In genomic region chr10:95445837-95446347, GRCh38 we compare ENCODE assay signal across 9 cellular contexts.
DNase-seq lines count a peak whose midpoint lies in the region; ATAC-seq and TF ChIP-seq lines count a peak whose summit lies in the region.
"Had no signal": no experiment of that assay in that cellular context is flagged by ENCODE, and none has a peak within 500 bp of the region (broad histone marks: within the 10 kb centered on the region; RNA-seq: fewer than 3 reads in every experiment).

No MANE protein-coding gene starts in this region.

- H3K27ac Mint-ChIP-seq in activated B cell treated with CpG ODN at 0.5 μM for 24 hours (no peak overlapping the region), nephron (peak overlapping the region; percentile 20 to 86 (median 62))
- H3K27ac Mint-ChIP-seq: natural killer cell treated with Interleukin-12 subunit alpha and Interleukin-12 subunit beta and Interleukin-15 and Interleukin-18, amount 100 ng/mL, for 72 hours had no signal

- CTCF ChIA-PET in activated B cell treated with CpG ODN at 0.5 μM for 24 hours (lab: Charles Lee): interaction anchor here (1.1 to 2.6 kb wide), 5 partner anchors 10 to 312 kb away, joined by 3 to 10 read pairs (median 5); no protein-coding TSS in a partner anchor

- no peak overlapping the region for H3K4me3 Mint-ChIP-seq in activated B cell treated with CpG ODN at 0.5 μM for 24 hours
- H3K4me3 Mint-ChIP-seq in nephron: no peak overlapping the region
- H3K4me3 Mint-ChIP-seq: natural killer cell treated with Interleukin-12 subunit alpha and Interleukin-12 subunit beta and Interleukin-15 and Interleukin-18, amount 100 ng/mL, for 72 hours had no signal

- H3K27me3 Mint-ChIP-seq in activated B cell treated with CpG ODN at 0.5 μM for 24 hours (peaks cover 10% of the 10 kb centered on the region), nephron (ENCODE audit: low read depth) (no peaks in the 10 kb centered on the region)

- H3K4me3 ChIP-seq in fibroblast of pulmonary artery (replicated peaks; ENCODE audit: low read depth, low read length): no peak overlapping the region

- H3K9me3 Mint-ChIP-seq in activated B cell treated with CpG ODN at 0.5 μM for 24 hours: no peaks in the 10 kb centered on the region
- no peaks in the 10 kb centered on the region for H3K9me3 Mint-ChIP-seq in nephron
- H3K9me3 Mint-ChIP-seq: natural killer cell treated with Interleukin-12 subunit alpha and Interleukin-12 subunit beta and Interleukin-15 and Interleukin-18, amount 100 ng/mL, for 72 hours had no signal

- H3K4me1 Mint-ChIP-seq in activated B cell treated with CpG ODN at 0.5 μM for 24 hours (no peaks in the 10 kb centered on the region), nephron (peaks cover 49% of the 10 kb centered on the region)

- intact Hi-C loops in Right ventricle myocardium inferior (cut with DNase I): loop anchor here (2.0 kb wide), 2 partner anchors 17 to 29 kb away; no protein-coding TSS in a partner anchor
- intact Hi-C loops in cardiac septum (cut with DNase I): loop anchor here (2.0 kb wide), 3 partner anchors 35 to 115 kb away; partner anchors contain the start of gene SORBS1
- intact Hi-C loops in activated B cell treated with CpG ODN at 0.5 μM for 24 hours (cut with micrococcal nuclease): loop anchor here (1.0 kb wide), 3 partner anchors 16 to 313 kb away; no protein-coding TSS in a partner anchor

- ATAC-seq in Right ventricle myocardium inferior: peak; percentile 55
- ATAC-seq in HG02610 (IDR thresholded peaks at IDR 0.05; ENCODE audit: unreplicated experiment): peak; percentile 66
- ATAC-seq in activated B cell treated with CpG ODN at 0.5 μM for 24 hours (ENCODE audit: low read depth): peak; percentile 72
- no peak for ATAC-seq in GM21367 (IDR thresholded peaks at IDR 0.05; ENCODE audit: unreplicated experiment)

- TF ChIP-seq CTCF in activated B cell treated with CpG ODN at 0.5 μM for 24 hours (IDR thresholded peaks at IDR 0.05) (no peak), fibroblast of pulmonary artery (IDR thresholded peaks at IDR 0.05; ENCODE audit: low read length, missing control alignments) (peak; percentile 85), nephron (IDR thresholded peaks at IDR 0.05; ENCODE audit: unreplicated experiment in 3 of 3) (peak; percentile 72 to 76 (median 74))

- POLR2A ChIA-PET in activated B cell treated with CpG ODN at 0.5 μM for 24 hours (lab: Charles Lee): no interaction called here

- H3K36me3 Mint-ChIP-seq in activated B cell treated with CpG ODN at 0.5 μM for 24 hours (ENCODE audit: low read depth) (no peaks in the 10 kb centered on the region), nephron (ENCODE audit: low read depth) (no peaks in the 10 kb centered on the region)
- H3K36me3 Mint-ChIP-seq: natural killer cell treated with Interleukin-12 subunit alpha and Interleukin-12 subunit beta and Interleukin-15 and Interleukin-18, amount 100 ng/mL, for 72 hours had no signal

- DNase-seq in Right ventricle myocardium inferior (ENCODE audit: missing footprints) (no peak), cardiac septum (ENCODE audit: low spot score) (no peak), NCI-H1694 treated with DMSO at 0.1 percent for 48 hours (lab: John Stamatoyannopoulos, UW) (peak; percentile 61), activated B cell treated with CpG ODN at 0.5 μM for 24 hours (no peak), fibroblast of pulmonary artery (ENCODE audit: low read depth) (peak; percentile 84)

Comparison
In these comparisons a context has a peak if more than half of its experiments do, and no peak if none do; other contexts are left out.
1. DNase-seq: peak in NCI-H1694 treated with DMSO at 0.1 percent for 48 hours (single experiment) and fibroblast of pulmonary artery (single experiment); none in Right ventricle myocardium inferior (single experiment), cardiac septum (single experiment) and activated B cell treated with CpG ODN at 0.5 μM for 24 hours (single experiment).